2 cellular contexts compared by ENCODE assay signal in genomic region chr16:29694384-29695195, GRCh38.
TF ChIP-seq lines count a peak whose summit lies in the region.

No MANE protein-coding gene starts in this region.

TF ChIP-seq in GM23338, 12 proteins besides CTCF, POLR2A, EP300 and RAD21:
- TF ChIP-seq, protein P1, sequence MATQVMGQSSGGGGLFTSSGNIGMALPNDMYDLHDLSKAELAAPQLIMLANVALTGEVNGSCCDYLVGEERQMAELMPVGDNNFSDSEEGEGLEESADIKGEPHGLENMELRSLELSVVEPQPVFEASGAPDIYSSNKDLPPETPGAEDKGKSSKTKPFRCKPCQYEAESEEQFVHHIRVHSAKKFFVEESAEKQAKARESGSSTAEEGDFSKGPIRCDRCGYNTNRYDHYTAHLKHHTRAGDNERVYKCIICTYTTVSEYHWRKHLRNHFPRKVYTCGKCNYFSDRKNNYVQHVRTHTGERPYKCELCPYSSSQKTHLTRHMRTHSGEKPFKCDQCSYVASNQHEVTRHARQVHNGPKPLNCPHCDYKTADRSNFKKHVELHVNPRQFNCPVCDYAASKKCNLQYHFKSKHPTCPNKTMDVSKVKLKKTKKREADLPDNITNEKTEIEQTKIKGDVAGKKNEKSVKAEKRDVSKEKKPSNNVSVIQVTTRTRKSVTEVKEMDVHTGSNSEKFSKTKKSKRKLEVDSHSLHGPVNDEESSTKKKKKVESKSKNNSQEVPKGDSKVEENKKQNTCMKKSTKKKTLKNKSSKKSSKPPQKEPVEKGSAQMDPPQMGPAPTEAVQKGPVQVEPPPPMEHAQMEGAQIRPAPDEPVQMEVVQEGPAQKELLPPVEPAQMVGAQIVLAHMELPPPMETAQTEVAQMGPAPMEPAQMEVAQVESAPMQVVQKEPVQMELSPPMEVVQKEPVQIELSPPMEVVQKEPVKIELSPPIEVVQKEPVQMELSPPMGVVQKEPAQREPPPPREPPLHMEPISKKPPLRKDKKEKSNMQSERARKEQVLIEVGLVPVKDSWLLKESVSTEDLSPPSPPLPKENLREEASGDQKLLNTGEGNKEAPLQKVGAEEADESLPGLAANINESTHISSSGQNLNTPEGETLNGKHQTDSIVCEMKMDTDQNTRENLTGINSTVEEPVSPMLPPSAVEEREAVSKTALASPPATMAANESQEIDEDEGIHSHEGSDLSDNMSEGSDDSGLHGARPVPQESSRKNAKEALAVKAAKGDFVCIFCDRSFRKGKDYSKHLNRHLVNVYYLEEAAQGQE (IDR thresholded peaks at IDR 0.05; ENCODE audit: unreplicated experiment): no peak
- no peak for TF ChIP-seq NANOG (IDR thresholded peaks at IDR 0.05; ENCODE audit: borderline replicate concordance)
- no peak for TF ChIP-seq STAT1 (IDR thresholded peaks at IDR 0.05; ENCODE audit: unreplicated experiment)

TF ChIP-seq in GM12878, 131 proteins besides CTCF, POLR2A, EP300 and RAD21:
- peak; percentile 52 for TF ChIP-seq MEF2B (IDR thresholded peaks at IDR 0.05; ENCODE audit: partially characterized antibody, poor library complexity, severe bottlenecking)
- TF ChIP-seq SREBF1 (IDR thresholded peaks at IDR 0.05; ENCODE audit: low read length): no peak
- TF ChIP-seq RUNX3 (IDR thresholded peaks at IDR 0.05; ENCODE audit: low read length): peak; percentile 33; the same call in 1 of the 2 replicates
- TF ChIP-seq, protein P2, sequence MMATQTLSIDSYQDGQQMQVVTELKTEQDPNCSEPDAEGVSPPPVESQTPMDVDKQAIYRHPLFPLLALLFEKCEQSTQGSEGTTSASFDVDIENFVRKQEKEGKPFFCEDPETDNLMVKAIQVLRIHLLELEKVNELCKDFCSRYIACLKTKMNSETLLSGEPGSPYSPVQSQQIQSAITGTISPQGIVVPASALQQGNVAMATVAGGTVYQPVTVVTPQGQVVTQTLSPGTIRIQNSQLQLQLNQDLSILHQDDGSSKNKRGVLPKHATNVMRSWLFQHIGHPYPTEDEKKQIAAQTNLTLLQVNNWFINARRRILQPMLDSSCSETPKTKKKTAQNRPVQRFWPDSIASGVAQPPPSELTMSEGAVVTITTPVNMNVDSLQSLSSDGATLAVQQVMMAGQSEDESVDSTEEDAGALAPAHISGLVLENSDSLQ (IDR thresholded peaks at IDR 0.05): 0 out of 2 replicates have a peak, but pooled peaks have one; percentile 12
- TF ChIP-seq EGR1 (IDR thresholded peaks at IDR 0.05; ENCODE audit: borderline replicate concordance in 1 of 2, low read depth in 2 of 2, low read length in 2 of 2): peak in 1 of 2 experiments; percentile 46; a peak in 1 of 3 replicates
- TF ChIP-seq, protein P3, sequence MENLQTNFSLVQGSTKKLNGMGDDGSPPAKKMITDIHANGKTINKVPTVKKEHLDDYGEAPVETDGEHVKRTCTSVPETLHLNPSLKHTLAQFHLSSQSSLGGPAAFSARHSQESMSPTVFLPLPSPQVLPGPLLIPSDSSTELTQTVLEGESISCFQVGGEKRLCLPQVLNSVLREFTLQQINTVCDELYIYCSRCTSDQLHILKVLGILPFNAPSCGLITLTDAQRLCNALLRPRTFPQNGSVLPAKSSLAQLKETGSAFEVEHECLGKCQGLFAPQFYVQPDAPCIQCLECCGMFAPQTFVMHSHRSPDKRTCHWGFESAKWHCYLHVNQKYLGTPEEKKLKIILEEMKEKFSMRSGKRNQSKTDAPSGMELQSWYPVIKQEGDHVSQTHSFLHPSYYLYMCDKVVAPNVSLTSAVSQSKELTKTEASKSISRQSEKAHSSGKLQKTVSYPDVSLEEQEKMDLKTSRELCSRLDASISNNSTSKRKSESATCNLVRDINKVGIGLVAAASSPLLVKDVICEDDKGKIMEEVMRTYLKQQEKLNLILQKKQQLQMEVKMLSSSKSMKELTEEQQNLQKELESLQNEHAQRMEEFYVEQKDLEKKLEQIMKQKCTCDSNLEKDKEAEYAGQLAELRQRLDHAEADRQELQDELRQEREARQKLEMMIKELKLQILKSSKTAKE (IDR thresholded peaks at IDR 0.05; ENCODE audit: low read depth, poor library complexity, severe bottlenecking): no peak
